ENCODE assay signal across 1 cellular context in the genomic region with DNA sequence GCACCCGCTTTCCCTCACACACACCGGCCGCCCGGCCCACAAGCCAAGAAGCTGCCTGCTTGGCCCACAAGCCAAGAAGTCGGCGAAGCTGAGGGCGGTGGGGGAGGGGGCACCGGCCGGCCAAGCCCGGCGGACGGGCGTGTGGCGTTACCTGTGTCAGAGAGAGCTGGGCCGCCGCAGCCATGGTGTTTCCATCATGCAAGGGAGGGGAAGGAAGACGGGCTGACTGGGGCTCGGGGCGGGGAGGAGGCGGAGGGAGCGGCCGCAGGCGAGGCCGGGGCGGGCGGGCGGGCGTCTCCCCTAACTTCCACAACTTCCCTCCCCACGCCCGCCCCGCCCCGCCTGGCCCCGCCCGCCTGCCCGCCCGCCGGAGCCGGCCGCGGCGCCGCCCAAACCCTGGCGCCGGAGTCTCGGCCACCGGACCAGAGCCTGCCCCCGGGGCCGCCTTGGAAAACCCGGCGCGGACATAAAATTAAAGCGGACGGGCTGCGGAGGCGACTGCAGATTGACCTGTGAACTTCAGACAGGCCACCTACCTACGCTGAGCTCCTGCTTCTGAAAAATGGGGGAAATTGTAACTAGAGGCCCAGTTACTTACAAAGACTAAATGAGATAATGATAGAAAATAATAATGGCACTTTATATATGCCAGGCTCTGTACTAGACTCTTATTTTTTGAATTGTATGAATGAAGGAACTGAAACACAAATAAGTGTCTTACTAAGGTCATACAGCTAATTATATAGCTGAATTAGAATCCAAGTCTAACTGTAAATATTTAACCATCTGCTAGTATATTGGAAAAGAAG.
TF ChIP-seq lines count a peak whose summit lies in the region.

A gene (minus strand): TSS at position 219 of the 809 bp plus-strand sequence. CDS start 35 bp downstream, at position 184.

TF ChIP-seq in HepG2, 621 proteins besides CTCF, POLR2A, EP300 and RAD21 (continued from another document and continues in another):
- TF ChIP-seq, protein P1, sequence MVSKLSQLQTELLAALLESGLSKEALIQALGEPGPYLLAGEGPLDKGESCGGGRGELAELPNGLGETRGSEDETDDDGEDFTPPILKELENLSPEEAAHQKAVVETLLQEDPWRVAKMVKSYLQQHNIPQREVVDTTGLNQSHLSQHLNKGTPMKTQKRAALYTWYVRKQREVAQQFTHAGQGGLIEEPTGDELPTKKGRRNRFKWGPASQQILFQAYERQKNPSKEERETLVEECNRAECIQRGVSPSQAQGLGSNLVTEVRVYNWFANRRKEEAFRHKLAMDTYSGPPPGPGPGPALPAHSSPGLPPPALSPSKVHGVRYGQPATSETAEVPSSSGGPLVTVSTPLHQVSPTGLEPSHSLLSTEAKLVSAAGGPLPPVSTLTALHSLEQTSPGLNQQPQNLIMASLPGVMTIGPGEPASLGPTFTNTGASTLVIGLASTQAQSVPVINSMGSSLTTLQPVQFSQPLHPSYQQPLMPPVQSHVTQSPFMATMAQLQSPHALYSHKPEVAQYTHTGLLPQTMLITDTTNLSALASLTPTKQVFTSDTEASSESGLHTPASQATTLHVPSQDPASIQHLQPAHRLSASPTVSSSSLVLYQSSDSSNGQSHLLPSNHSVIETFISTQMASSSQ (IDR thresholded peaks at IDR 0.05; ENCODE audit: low read depth): no peak
- TF ChIP-seq, protein P1 (CRISPR knock-in tag; IDR thresholded peaks at IDR 0.05; ENCODE audit: borderline replicate concordance): no peak
- TF ChIP-seq RXRA (CRISPR knock-in tag; IDR thresholded peaks at IDR 0.05): peak; percentile 61; the same call in 1 of the 2 replicates
- TF ChIP-seq ATF1 (CRISPR knock-in tag; IDR thresholded peaks at IDR 0.05): no peak
- TF ChIP-seq, protein P2, sequence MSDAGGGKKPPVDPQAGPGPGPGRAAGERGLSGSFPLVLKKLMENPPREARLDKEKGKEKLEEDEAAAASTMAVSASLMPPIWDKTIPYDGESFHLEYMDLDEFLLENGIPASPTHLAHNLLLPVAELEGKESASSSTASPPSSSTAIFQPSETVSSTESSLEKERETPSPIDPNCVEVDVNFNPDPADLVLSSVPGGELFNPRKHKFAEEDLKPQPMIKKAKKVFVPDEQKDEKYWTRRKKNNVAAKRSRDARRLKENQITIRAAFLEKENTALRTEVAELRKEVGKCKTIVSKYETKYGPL (CRISPR knock-in tag; IDR thresholded peaks at IDR 0.05): no peak
- no peak for TF ChIP-seq ZNF431 (CRISPR knock-in tag; IDR thresholded peaks at IDR 0.05; ENCODE audit: borderline replicate concordance, low read depth)
- no peak for TF ChIP-seq NFATC3 (CRISPR knock-in tag; IDR thresholded peaks at IDR 0.05)
- peak; percentile 32; the same call in 1 of the 2 replicates for TF ChIP-seq PITX1 (CRISPR knock-in tag; IDR thresholded peaks at IDR 0.05)
- 0 out of 2 replicates have a peak, but pooled peaks have one; percentile 23 for TF ChIP-seq ZNF724P (CRISPR knock-in tag; IDR thresholded peaks at IDR 0.05; ENCODE audit: borderline replicate concordance)
- no peak for TF ChIP-seq ARNT (IDR thresholded peaks at IDR 0.05)
- TF ChIP-seq ZNF772 (CRISPR knock-in tag; IDR thresholded peaks at IDR 0.05): no peak
- TF ChIP-seq HOXA3 (CRISPR knock-in tag; IDR thresholded peaks at IDR 0.05): peak; percentile 44
- TF ChIP-seq, protein P3, sequence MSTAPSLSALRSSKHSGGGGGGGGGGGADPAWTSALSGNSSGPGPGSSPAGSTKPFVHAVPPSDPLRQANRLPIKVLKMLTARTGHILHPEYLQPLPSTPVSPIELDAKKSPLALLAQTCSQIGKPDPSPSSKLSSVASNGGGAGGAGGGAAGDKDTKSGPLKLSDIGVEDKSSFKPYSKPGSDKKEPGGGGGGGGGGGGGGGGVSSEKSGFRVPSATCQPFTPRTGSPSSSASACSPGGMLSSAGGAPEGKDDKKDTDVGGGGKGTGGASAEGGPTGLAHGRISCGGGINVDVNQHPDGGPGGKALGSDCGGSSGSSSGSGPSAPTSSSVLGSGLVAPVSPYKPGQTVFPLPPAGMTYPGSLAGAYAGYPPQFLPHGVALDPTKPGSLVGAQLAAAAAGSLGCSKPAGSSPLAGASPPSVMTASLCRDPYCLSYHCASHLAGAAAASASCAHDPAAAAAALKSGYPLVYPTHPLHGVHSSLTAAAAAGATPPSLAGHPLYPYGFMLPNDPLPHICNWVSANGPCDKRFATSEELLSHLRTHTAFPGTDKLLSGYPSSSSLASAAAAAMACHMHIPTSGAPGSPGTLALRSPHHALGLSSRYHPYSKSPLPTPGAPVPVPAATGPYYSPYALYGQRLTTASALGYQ (CRISPR knock-in tag; IDR thresholded peaks at IDR 0.05): 0 out of 2 replicates have a peak, but pooled peaks have one; percentile 27
- TF ChIP-seq ZSCAN12 (CRISPR knock-in tag; IDR thresholded peaks at IDR 0.05): no peak
- TF ChIP-seq ZNF446 (CRISPR knock-in tag; IDR thresholded peaks at IDR 0.05): no peak
- TF ChIP-seq HNF4A (CRISPR knock-in tag; IDR thresholded peaks at IDR 0.05): peak; percentile 25; the same call in 1 of the 2 replicates
- no peak for TF ChIP-seq DNMT3B (CRISPR knock-in tag; conservative IDR thresholded peaks at IDR 0.05)
- TF ChIP-seq ZNF138 (CRISPR knock-in tag; IDR thresholded peaks at IDR 0.05; ENCODE audit: low read depth): no peak
- TF ChIP-seq, protein P4, sequence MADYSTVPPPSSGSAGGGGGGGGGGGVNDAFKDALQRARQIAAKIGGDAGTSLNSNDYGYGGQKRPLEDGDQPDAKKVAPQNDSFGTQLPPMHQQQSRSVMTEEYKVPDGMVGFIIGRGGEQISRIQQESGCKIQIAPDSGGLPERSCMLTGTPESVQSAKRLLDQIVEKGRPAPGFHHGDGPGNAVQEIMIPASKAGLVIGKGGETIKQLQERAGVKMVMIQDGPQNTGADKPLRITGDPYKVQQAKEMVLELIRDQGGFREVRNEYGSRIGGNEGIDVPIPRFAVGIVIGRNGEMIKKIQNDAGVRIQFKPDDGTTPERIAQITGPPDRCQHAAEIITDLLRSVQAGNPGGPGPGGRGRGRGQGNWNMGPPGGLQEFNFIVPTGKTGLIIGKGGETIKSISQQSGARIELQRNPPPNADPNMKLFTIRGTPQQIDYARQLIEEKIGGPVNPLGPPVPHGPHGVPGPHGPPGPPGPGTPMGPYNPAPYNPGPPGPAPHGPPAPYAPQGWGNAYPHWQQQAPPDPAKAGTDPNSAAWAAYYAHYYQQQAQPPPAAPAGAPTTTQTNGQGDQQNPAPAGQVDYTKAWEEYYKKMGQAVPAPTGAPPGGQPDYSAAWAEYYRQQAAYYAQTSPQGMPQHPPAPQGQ (CRISPR knock-in tag; IDR thresholded peaks at IDR 0.05; ENCODE audit: borderline replicate concordance): no peak
- no peak for TF ChIP-seq ZMAT3 (CRISPR knock-in tag; conservative IDR thresholded peaks at IDR 0.05)
- TF ChIP-seq NFYB (CRISPR knock-in tag; IDR thresholded peaks at IDR 0.05): no peak
- no peak for TF ChIP-seq ZFP62 (CRISPR knock-in tag; IDR thresholded peaks at IDR 0.05)
- peak; percentile 87 for TF ChIP-seq RBFOX2 (IDR thresholded peaks at IDR 0.05; ENCODE audit: low read depth, low read length)
- peak; percentile 83 for TF ChIP-seq ZNF3 (CRISPR knock-in tag; IDR thresholded peaks at IDR 0.05)
- TF ChIP-seq, protein P5, sequence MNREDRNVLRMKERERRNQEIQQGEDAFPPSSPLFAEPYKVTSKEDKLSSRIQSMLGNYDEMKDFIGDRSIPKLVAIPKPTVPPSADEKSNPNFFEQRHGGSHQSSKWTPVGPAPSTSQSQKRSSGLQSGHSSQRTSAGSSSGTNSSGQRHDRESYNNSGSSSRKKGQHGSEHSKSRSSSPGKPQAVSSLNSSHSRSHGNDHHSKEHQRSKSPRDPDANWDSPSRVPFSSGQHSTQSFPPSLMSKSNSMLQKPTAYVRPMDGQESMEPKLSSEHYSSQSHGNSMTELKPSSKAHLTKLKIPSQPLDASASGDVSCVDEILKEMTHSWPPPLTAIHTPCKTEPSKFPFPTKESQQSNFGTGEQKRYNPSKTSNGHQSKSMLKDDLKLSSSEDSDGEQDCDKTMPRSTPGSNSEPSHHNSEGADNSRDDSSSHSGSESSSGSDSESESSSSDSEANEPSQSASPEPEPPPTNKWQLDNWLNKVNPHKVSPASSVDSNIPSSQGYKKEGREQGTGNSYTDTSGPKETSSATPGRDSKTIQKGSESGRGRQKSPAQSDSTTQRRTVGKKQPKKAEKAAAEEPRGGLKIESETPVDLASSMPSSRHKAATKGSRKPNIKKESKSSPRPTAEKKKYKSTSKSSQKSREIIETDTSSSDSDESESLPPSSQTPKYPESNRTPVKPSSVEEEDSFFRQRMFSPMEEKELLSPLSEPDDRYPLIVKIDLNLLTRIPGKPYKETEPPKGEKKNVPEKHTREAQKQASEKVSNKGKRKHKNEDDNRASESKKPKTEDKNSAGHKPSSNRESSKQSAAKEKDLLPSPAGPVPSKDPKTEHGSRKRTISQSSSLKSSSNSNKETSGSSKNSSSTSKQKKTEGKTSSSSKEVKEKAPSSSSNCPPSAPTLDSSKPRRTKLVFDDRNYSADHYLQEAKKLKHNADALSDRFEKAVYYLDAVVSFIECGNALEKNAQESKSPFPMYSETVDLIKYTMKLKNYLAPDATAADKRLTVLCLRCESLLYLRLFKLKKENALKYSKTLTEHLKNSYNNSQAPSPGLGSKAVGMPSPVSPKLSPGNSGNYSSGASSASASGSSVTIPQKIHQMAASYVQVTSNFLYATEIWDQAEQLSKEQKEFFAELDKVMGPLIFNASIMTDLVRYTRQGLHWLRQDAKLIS (CRISPR knock-in tag; IDR thresholded peaks at IDR 0.05): no peak
- no peak for TF ChIP-seq BRCA1 (CRISPR knock-in tag; IDR thresholded peaks at IDR 0.05)
- no peak for TF ChIP-seq MYNN (CRISPR knock-in tag; IDR thresholded peaks at IDR 0.05; ENCODE audit: low read depth)
- no peak for TF ChIP-seq ZNF780A (CRISPR knock-in tag; IDR thresholded peaks at IDR 0.05)
- TF ChIP-seq CEBPG (CRISPR knock-in tag; IDR thresholded peaks at IDR 0.05): no peak
- peak; percentile 26 for TF ChIP-seq ZNF883 (CRISPR knock-in tag; IDR thresholded peaks at IDR 0.05; ENCODE audit: not compliant biosample characterization)
- TF ChIP-seq PLRG1 (conservative IDR thresholded peaks at IDR 0.05): no peak
- TF ChIP-seq HMG20A (CRISPR knock-in tag; IDR thresholded peaks at IDR 0.05; ENCODE audit: borderline replicate concordance): no peak
- TF ChIP-seq ZNF644 (CRISPR knock-in tag; IDR thresholded peaks at IDR 0.05; ENCODE audit: low read depth): no peak
- TF ChIP-seq SNAI1 (CRISPR knock-in tag; IDR thresholded peaks at IDR 0.05; ENCODE audit: borderline replicate concordance): no peak
- TF ChIP-seq, protein P6, sequence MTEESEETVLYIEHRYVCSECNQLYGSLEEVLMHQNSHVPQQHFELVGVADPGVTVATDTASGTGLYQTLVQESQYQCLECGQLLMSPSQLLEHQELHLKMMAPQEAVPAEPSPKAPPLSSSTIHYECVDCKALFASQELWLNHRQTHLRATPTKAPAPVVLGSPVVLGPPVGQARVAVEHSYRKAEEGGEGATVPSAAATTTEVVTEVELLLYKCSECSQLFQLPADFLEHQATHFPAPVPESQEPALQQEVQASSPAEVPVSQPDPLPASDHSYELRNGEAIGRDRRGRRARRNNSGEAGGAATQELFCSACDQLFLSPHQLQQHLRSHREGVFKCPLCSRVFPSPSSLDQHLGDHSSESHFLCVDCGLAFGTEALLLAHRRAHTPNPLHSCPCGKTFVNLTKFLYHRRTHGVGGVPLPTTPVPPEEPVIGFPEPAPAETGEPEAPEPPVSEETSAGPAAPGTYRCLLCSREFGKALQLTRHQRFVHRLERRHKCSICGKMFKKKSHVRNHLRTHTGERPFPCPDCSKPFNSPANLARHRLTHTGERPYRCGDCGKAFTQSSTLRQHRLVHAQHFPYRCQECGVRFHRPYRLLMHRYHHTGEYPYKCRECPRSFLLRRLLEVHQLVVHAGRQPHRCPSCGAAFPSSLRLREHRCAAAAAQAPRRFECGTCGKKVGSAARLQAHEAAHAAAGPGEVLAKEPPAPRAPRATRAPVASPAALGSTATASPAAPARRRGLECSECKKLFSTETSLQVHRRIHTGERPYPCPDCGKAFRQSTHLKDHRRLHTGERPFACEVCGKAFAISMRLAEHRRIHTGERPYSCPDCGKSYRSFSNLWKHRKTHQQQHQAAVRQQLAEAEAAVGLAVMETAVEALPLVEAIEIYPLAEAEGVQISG (CRISPR knock-in tag; IDR thresholded peaks at IDR 0.05): no peak
- TF ChIP-seq, protein P7, sequence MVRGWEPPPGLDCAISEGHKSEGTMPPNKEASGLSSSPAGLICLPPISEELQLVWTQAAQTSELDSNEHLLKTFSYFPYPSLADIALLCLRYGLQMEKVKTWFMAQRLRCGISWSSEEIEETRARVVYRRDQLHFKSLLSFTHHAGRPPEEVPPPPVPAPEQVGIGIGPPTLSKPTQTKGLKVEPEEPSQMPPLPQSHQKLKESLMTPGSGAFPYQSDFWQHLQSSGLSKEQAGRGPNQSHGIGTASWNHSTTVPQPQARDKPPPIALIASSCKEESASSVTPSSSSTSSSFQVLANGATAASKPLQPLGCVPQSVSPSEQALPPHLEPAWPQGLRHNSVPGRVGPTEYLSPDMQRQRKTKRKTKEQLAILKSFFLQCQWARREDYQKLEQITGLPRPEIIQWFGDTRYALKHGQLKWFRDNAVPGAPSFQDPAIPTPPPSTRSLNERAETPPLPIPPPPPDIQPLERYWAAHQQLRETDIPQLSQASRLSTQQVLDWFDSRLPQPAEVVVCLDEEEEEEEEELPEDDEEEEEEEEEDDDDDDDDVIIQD (CRISPR knock-in tag; IDR thresholded peaks at IDR 0.05; ENCODE audit: low read depth): no peak
- no peak for TF ChIP-seq ZNF768 (CRISPR knock-in tag; IDR thresholded peaks at IDR 0.05)
- peak; percentile 63 for TF ChIP-seq ASH2L (IDR thresholded peaks at IDR 0.05; ENCODE audit: insufficient read length, low read depth, low read length)
- TF ChIP-seq SOX13 (IDR thresholded peaks at IDR 0.05): no peak
- TF ChIP-seq SOX13 (CRISPR knock-in tag; conservative IDR thresholded peaks at IDR 0.05 in 1 of 2, IDR thresholded peaks at IDR 0.05 in 1 of 2): 0 out of 4 replicates have a peak, but pooled peaks of 1 of the 2 experiments have one; percentile 82
